ENCODE assay signal across 7 cellular contexts in the genomic region with DNA sequence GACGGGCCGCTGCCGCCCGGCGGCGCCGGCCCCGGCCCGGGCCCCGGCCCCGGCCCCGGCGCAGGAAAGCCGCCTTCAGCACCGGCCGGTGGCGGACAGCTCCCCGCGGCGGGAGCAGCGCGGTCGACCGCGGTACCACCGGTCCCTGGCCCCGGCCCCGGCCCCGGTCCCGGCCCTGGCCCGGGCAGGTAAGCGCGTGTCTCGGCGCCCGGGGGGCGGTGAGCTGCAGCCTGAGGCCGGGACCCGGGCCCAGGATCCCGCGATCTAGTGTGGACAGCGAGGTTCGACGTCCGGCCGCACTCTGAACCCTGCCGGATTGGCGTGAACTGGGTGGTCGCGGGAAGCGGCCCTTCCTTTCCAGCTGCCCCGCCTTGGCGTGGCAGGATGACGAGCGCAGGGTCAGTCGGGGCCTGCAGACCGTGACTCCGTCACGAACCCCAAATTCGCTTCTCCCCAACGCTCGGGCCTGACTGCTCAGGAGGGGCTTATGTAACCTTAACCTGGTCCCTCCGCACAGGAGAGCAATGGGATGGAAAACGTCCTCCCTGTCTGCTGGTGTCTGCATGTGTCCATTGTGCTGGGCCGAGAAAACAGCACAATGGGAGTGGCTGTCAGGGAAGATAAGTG. TPM values are rescaled to one million over a fixed set of nuclear protein-coding genes. Genes with fewer than 3 reads are reported as not detected.
A peak's percentile ranks its signal among the peaks of the same experiment; 100 is the strongest.
DNase-seq lines count a peak whose midpoint lies in the region; ATAC-seq, FAIRE-seq and TF ChIP-seq lines count a peak whose summit lies in the region.

No MANE protein-coding gene starts in this region.

- no peaks in the 10 kb centered on the region for H3K9me3 ChIP-seq in GM12878 (replicated peaks; ENCODE audit: control insufficient read depth, insufficient read depth, low read length)
- no peaks in the 10 kb centered on the region for H3K9me3 ChIP-seq in kidney (ENCODE audit: control insufficient read depth in 1 of 2, low read length in 2 of 2)

- H3K36me3 ChIP-seq in GM12878 (ENCODE audit: control insufficient read depth in 2 of 2, insufficient read depth in 2 of 2, low read length in 1 of 2) (no peaks in the 10 kb centered on the region), kidney (ENCODE audit: control insufficient read depth in 1 of 2, insufficient read depth in 2 of 2, low read length in 2 of 2) (no peaks in the 10 kb centered on the region)

- no TSS peak for BruUV-seq in GM12878 (replicated peaks; lab: Mats Ljungman, UMichigan)

- no peak for TF ChIP-seq POLR2A in GM12878 (IDR thresholded peaks at IDR 0.05; ENCODE audit: low read depth, low read length)

- H3K27ac ChIP-seq in RWPE1: no peak overlapping the region
- no peak overlapping the region for H3K27ac ChIP-seq in GM12878 (ENCODE audit: control insufficient read depth, insufficient read depth)
- no peak overlapping the region for H3K27ac ChIP-seq in kidney (ENCODE audit: low read depth in 2 of 2, low read length in 2 of 2)

- peaks cover 4 to 9% of the 10 kb centered on the region in 2 experiments for H3K27me3 ChIP-seq in GM12878 (replicated peaks in 1 of 2; ENCODE audit: control insufficient read depth in 2 of 2, insufficient read depth in 2 of 2, low read length in 1 of 2)

- H4K20me1 ChIP-seq in GM12878 (ENCODE audit: control insufficient read depth, insufficient read depth): no peaks in the 10 kb centered on the region

- FAIRE-seq in GM12878 (lab: Jason Lieb, UNC) (no peak), kidney (lab: Jason Lieb, UNC) (no peak)

- peak overlapping the region; percentile 5; the same call in 1 of the 2 replicates for H2AFZ ChIP-seq in GM12878 (ENCODE audit: control insufficient read depth, low read depth, low read length)

- DNase-seq in RWPE1 (ENCODE audit: low spot score) (peak; percentile 37), GM12878 (ENCODE audit: low read depth, low spot score) (no peak), kidney (peak; percentile 83), superior temporal gyrus (ENCODE audit: extremely low spot score) (no peak)
- DNase-seq in stimulated activated CD4-positive, alpha-beta T cell treated with anti-CD3 and anti-CD28 coated beads, Interleukin-2, amount 100 ng/mL, for 24 hours: peak; percentile 64 to 70

- CTCF ChIA-PET in RWPE1 (lab: Yijun Ruan, JAX) (interaction anchor here (0.7 to 1.0 kb wide), 2 partner anchors 15 to 117 kb away, joined by 3 to 4 read pairs; no protein-coding TSS in a partner anchor), GM12878 (lab: Yijun Ruan, JAX) (interaction anchor here (1.9 kb wide), 1 partner anchor 15 kb away, joined by 12 read pairs; no protein-coding TSS in a partner anchor)

- H3K79me2 ChIP-seq in GM12878 (ENCODE audit: control insufficient read depth, insufficient read depth, low read length): no peaks in the 10 kb centered on the region

- H3K4me1 ChIP-seq in GM12878 (ENCODE audit: control insufficient read depth, insufficient read depth, low read length) (peaks cover 5% of the 10 kb centered on the region), kidney (ENCODE audit: control insufficient read depth in 1 of 2, insufficient read depth in 1 of 2, low read depth in 1 of 2, low read length in 2 of 2) (peaks cover 0 to 11% of the 10 kb centered on the region in 2 donors)

- TF ChIP-seq RAD21 in GM12878 (IDR thresholded peaks at IDR 0.05; ENCODE audit: insufficient read depth, low read depth, low read length): no peak

- peak; percentile 44 for ATAC-seq in GM18861 (IDR thresholded peaks at IDR 0.05; ENCODE audit: unreplicated experiment)
- ATAC-seq in HG02798 (IDR thresholded peaks at IDR 0.05; ENCODE audit: poor library complexity, unreplicated experiment): peak; percentile 60
- peak; percentile 74 for ATAC-seq in GM12878

- H3K4me3 ChIP-seq in GM12878 (0 out of 2 replicates have a peak overlapping the region, but pooled peaks have one; percentile 37), kidney (ENCODE audit: low read length in 2 of 2) (peak overlapping the region; percentile 40 to 60)

- H3K4me2 ChIP-seq in GM12878 (ENCODE audit: control insufficient read depth, insufficient read depth): peak overlapping the region; percentile 64

- no peak overlapping the region for H3K9ac ChIP-seq in GM12878 (ENCODE audit: control insufficient read depth, insufficient read depth, low read length)
- no peak overlapping the region for H3K9ac ChIP-seq in kidney (ENCODE audit: low read length in 2 of 2)

- TF ChIP-seq CTCF in RWPE1 (conservative IDR thresholded peaks at IDR 0.05; ENCODE audit: low read depth): no peak
- no peak for TF ChIP-seq CTCF in GM12878 (IDR thresholded peaks at IDR 0.05 in 2 of 3, conservative IDR thresholded peaks at IDR 0.05 in 1 of 3; ENCODE audit: control insufficient read depth in 2 of 3, extremely low read depth in 1 of 3, insufficient read depth in 1 of 3, low read depth in 3 of 3, low read length in 3 of 3)
- no peak for TF ChIP-seq CTCF in kidney (IDR thresholded peaks at IDR 0.05; ENCODE audit: borderline replicate concordance, extremely low read depth, insufficient read depth)

- intact Hi-C loops in GM12878 (cut with micrococcal nuclease; ENCODE audit: unreplicated experiment): no loop called here
- intact Hi-C loops in kidney (cut with DNase I): no loop called here

- TF ChIP-seq EP300 in GM12878 (IDR thresholded peaks at IDR 0.05; ENCODE audit: borderline replicate concordance in 1 of 2, control insufficient read depth in 1 of 2, low read depth in 2 of 2, low read length in 2 of 2): no peak

- POLR2A ChIA-PET in RWPE1 (lab: Yijun Ruan, JAX; ENCODE audit: low non-redundant PET): no interaction called here
- POLR2A ChIA-PET in GM12878 (lab: Charles Lee): interaction anchor here (1.1 kb wide), 1 partner anchor 117 kb away, joined by 3 read pairs; no protein-coding TSS in a partner anchor

- RAD21 ChIA-PET in GM12878 (lab: Charles Lee; ENCODE audit: unreplicated experiment): interaction anchor here (0.9 to 3.6 kb wide), 4 partner anchors 15 to 116 kb away, joined by 3 to 20 read pairs (median 4); no protein-coding TSS in a partner anchor

- WGBS in GM12878 (ENCODE audit: insufficient coverage, insufficient replicate concordance, low lambda C conversion rate, missing lambda C conversion rate): 19% methylated on average over 51 of the region's 65 CpGs

- SMC1A ChIA-PET in GM12878 (lab: Charles Lee; ENCODE audit: uncharacterized antibody, unreplicated experiment): no interaction called here

- in situ Hi-C loops in GM12878 (cut with MboI): no loop called here

TF ChIP-seq in GM12878, 131 proteins besides CTCF, POLR2A, EP300 and RAD21 (continues in another document):
- TF ChIP-seq TARDBP (IDR thresholded peaks at IDR 0.05; ENCODE audit: borderline replicate concordance) (no peak), MXI1 (IDR thresholded peaks at IDR 0.05; ENCODE audit: low read depth, low read length) (0 out of 2 replicates have a peak, but pooled peaks have one; percentile 31), EZH2 (IDR thresholded peaks at IDR 0.05; ENCODE audit: borderline replicate concordance, control insufficient read depth, low read depth, low read length) (no peak), BMI1 (IDR thresholded peaks at IDR 0.05; ENCODE audit: borderline replicate concordance) (no peak)
- TF ChIP-seq, protein P1, sequence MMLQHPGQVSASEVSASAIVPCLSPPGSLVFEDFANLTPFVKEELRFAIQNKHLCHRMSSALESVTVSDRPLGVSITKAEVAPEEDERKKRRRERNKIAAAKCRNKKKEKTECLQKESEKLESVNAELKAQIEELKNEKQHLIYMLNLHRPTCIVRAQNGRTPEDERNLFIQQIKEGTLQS (IDR thresholded peaks at IDR 0.05; ENCODE audit: borderline replicate concordance, extremely low read depth, low read depth, low read length): no peak
- TF ChIP-seq, protein P2, sequence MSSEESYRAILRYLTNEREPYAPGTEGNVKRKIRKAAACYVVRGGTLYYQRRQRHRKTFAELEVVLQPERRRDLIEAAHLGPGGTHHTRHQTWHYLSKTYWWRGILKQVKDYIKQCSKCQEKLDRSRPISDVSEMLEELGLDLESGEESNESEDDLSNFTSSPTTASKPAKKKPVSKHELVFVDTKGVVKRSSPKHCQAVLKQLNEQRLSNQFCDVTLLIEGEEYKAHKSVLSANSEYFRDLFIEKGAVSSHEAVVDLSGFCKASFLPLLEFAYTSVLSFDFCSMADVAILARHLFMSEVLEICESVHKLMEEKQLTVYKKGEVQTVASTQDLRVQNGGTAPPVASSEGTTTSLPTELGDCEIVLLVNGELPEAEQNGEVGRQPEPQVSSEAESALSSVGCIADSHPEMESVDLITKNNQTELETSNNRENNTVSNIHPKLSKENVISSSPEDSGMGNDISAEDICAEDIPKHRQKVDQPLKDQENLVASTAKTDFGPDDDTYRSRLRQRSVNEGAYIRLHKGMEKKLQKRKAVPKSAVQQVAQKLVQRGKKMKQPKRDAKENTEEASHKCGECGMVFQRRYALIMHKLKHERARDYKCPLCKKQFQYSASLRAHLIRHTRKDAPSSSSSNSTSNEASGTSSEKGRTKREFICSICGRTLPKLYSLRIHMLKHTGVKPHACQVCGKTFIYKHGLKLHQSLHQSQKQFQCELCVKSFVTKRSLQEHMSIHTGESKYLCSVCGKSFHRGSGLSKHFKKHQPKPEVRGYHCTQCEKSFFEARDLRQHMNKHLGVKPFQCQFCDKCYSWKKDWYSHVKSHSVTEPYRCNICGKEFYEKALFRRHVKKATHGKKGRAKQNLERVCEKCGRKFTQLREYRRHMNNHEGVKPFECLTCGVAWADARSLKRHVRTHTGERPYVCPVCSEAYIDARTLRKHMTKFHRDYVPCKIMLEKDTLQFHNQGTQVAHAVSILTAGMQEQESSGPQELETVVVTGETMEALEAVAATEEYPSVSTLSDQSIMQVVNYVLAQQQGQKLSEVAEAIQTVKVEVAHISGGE (CRISPR knock-in tag; IDR thresholded peaks at IDR 0.05): no peak

RNA-seq across cellular contexts. Expression of a gene that starts 0.5 kb away (rescaled TPM):
- total RNA-seq in GM12878 (2013; cell fraction: nucleolus; rRNA removed): 0.58 and 0.88 TPM in 2 replicates
- total RNA-seq in GM12878 (2014; rRNA removed) (0.05 and 0.06 TPM in 2 replicates), GM12878 (2014; rRNA removed; fragmentation: Illumina TruSeq; extraction: Trizol) (0.05 and 0.09 TPM in 2 replicates), GM12878 (2021) (0.11 and 0.15 TPM in 2 replicates), kidney (1.3 TPM)
- 0.01 TPM for polyA plus RNA-seq in GM12878 (2011; ENCODE audit: low read depth)
- polyA plus RNA-seq in GM12878 (2011; rRNA removed) (0.01 and 0.03 TPM in 2 replicates), GM12878 (2014; fragmentation: Illumina TruSeq; extraction: Trizol) (0.03 TPM in 1 of 2 replicates, not detected in the other), GM12878 (2014; fragmentation: Nextera tagmentation; extraction: Ambion mirVana) (under 1 TPM in 1 of 2 experiments, not detected in 1; under 0.01 TPM), GM12878 (2014; rRNA removed) (0.05 and 0.24 TPM in 2 replicates), GM12878 (2016; fragmentation: Nextera tagmentation; extraction: Ambion mirVana) (under 1 TPM; 0.01 to 0.19 TPM), kidney (ENCODE audit: insufficient read depth, low read depth, low replicate concordance) (0.11 TPM)
- polyA plus RNA-seq in GM12878 (2011; cell fraction: cytosol; rRNA removed): 0.03 and 0.05 TPM in 2 replicates
- polyA plus RNA-seq in GM12878 (2011; cell fraction: nucleus; rRNA removed): 0.12 and 0.22 TPM in 2 replicates
- 0.04 and 0.06 TPM in 2 replicates for polyA plus RNA-seq in GM12878 (2012)
- polyA minus RNA-seq in GM12878 (2011; rRNA and poly(A)+ RNA removed): 0.10 and 0.73 TPM in 2 replicates
- 0.10 TPM in 1 of 2 replicates, not detected in the other for polyA minus RNA-seq in GM12878 (2011; cell fraction: cytosol; rRNA and poly(A)+ RNA removed)
- 0.12 and 0.19 TPM in 2 replicates for polyA minus RNA-seq in GM12878 (2011; cell fraction: nucleus; rRNA and poly(A)+ RNA removed)

Comparison
In these comparisons a context has a peak if more than half of its experiments do, and no peak if none do; other contexts are left out.
1. DNase-seq: peak in RWPE1 (single experiment), kidney (single experiment) and stimulated activated CD4-positive, alpha-beta T cell treated with anti-CD3 and anti-CD28 coated beads, Interleukin-2, amount 100 ng/mL, for 24 hours (2 of 2); none in GM12878 (single experiment) and superior temporal gyrus (single experiment).
2. Peak in every context shown above with its lines, with median percentiles within 50 percentile points of each other: ATAC-seq.